ENCODE assay signal across 1 cellular context in genomic region chr10:47025253-47025539, GRCh38.
TF ChIP-seq lines count a peak whose summit lies in the region.

No MANE protein-coding gene starts in this region.

TF ChIP-seq in A549, 52 proteins besides CTCF, POLR2A, EP300 and RAD21 (continued from another document):
- TF ChIP-seq ATOH8 (CRISPR knock-in tag; IDR thresholded peaks at IDR 0.05; ENCODE audit: low read depth), result no peak
- TF ChIP-seq ZSCAN20 (CRISPR knock-in tag; IDR thresholded peaks at IDR 0.05), result no peak
- no peak for TF ChIP-seq HEYL (CRISPR knock-in tag; IDR thresholded peaks at IDR 0.05)
- no peak for TF ChIP-seq HOXB5 (CRISPR knock-in tag; IDR thresholded peaks at IDR 0.05)
- TF ChIP-seq TP53 (CRISPR knock-in tag; IDR thresholded peaks at IDR 0.05), result no peak
- peak; percentile 63 for TF ChIP-seq ZFP36 (IDR thresholded peaks at IDR 0.05; ENCODE audit: borderline replicate concordance, partially characterized antibody)
- no peak for TF ChIP-seq REST (IDR thresholded peaks at IDR 0.05)
TF ChIP-seq in A549: peak in this region for 2.
